ENCODE assay signal across 1 cellular context in genomic region chr7:135211179-135211945, GRCh38.
A peak's percentile ranks its signal among the peaks of the same experiment; 100 is the strongest.
TF ChIP-seq lines count a peak whose summit lies in the region.

TSS of gene WDR91 (minus strand) at chr7:135211526. CDS start at chr7:135211502, 24 bp downstream.

TF ChIP-seq in HepG2, 621 proteins besides CTCF, POLR2A, EP300 and RAD21 (continued from another document and continues in another):
- TF ChIP-seq ZBTB10 (CRISPR knock-in tag; IDR thresholded peaks at IDR 0.05; ENCODE audit: borderline replicate concordance) = no peak
- peak; percentile 24; the same call in 1 of the 2 replicates for TF ChIP-seq AHR (CRISPR knock-in tag; IDR thresholded peaks at IDR 0.05)
- TF ChIP-seq NR1H2 (CRISPR knock-in tag; IDR thresholded peaks at IDR 0.05; ENCODE audit: borderline replicate concordance, low read depth) = no peak
- TF ChIP-seq HOXA5 (CRISPR knock-in tag; IDR thresholded peaks at IDR 0.05) = peak; percentile 32; the same call in 1 of the 2 replicates
- TF ChIP-seq ZNF703 (CRISPR knock-in tag; IDR thresholded peaks at IDR 0.05; ENCODE audit: borderline replicate concordance) = no peak
- TF ChIP-seq, protein P1, sequence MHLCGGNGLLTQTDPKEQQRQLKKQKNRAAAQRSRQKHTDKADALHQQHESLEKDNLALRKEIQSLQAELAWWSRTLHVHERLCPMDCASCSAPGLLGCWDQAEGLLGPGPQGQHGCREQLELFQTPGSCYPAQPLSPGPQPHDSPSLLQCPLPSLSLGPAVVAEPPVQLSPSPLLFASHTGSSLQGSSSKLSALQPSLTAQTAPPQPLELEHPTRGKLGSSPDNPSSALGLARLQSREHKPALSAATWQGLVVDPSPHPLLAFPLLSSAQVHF (CRISPR knock-in tag; IDR thresholded peaks at IDR 0.05) = no peak
- no peak for TF ChIP-seq ZNF12 (CRISPR knock-in tag; IDR thresholded peaks at IDR 0.05)
- TF ChIP-seq PATZ1 (CRISPR knock-in tag; IDR thresholded peaks at IDR 0.05) = peak; percentile 3; the same call in 1 of the 2 replicates
- TF ChIP-seq, protein P2, sequence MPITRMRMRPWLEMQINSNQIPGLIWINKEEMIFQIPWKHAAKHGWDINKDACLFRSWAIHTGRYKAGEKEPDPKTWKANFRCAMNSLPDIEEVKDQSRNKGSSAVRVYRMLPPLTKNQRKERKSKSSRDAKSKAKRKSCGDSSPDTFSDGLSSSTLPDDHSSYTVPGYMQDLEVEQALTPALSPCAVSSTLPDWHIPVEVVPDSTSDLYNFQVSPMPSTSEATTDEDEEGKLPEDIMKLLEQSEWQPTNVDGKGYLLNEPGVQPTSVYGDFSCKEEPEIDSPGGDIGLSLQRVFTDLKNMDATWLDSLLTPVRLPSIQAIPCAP (CRISPR knock-in tag; IDR thresholded peaks at IDR 0.05; ENCODE audit: low read depth) = no peak
- TF ChIP-seq MXI1 (IDR thresholded peaks at IDR 0.05; ENCODE audit: borderline replicate concordance, low read depth, low read length) = peak; percentile 38; the same call in 1 of the 3 replicates
- no peak for TF ChIP-seq ZKSCAN5 (CRISPR knock-in tag; IDR thresholded peaks at IDR 0.05)
- TF ChIP-seq ZBTB39 (CRISPR knock-in tag; IDR thresholded peaks at IDR 0.05) = no peak
- 0 out of 2 replicates have a peak, but pooled peaks have one; percentile 20 for TF ChIP-seq FOXK1 (CRISPR knock-in tag; IDR thresholded peaks at IDR 0.05; ENCODE audit: borderline replicate concordance, low read depth)
- peak; percentile 89 for TF ChIP-seq KDM5B (CRISPR knock-in tag; IDR thresholded peaks at IDR 0.05; ENCODE audit: borderline replicate concordance)
- peak; percentile 17; the same call in 1 of the 2 replicates for TF ChIP-seq SOX5 (CRISPR knock-in tag; IDR thresholded peaks at IDR 0.05; ENCODE audit: borderline replicate concordance)
- no peak for TF ChIP-seq HMG20B (CRISPR knock-in tag; conservative IDR thresholded peaks at IDR 0.05)
- TF ChIP-seq HDAC1 (CRISPR knock-in tag; IDR thresholded peaks at IDR 0.05) = peak; percentile 30; the same call in 1 of the 2 replicates
- TF ChIP-seq BCL3 (CRISPR knock-in tag; IDR thresholded peaks at IDR 0.05) = peak; percentile 75; the same call in 1 of the 2 replicates
- TF ChIP-seq TCF7 (IDR thresholded peaks at IDR 0.05; ENCODE audit: low read depth) = no peak
- TF ChIP-seq HCFC1 (IDR thresholded peaks at IDR 0.05; ENCODE audit: low read depth, low read length) = no peak
- 0 out of 2 replicates have a peak, but pooled peaks have one; percentile 30 for TF ChIP-seq ZNF891 (CRISPR knock-in tag; IDR thresholded peaks at IDR 0.05)
- TF ChIP-seq GATAD2A (CRISPR knock-in tag; IDR thresholded peaks at IDR 0.05) = no peak
- peak; percentile 43; the same call in 1 of the 2 replicates for TF ChIP-seq MTA1 (CRISPR knock-in tag; IDR thresholded peaks at IDR 0.05; ENCODE audit: borderline replicate concordance)
- TF ChIP-seq ARHGAP35 (CRISPR knock-in tag; IDR thresholded peaks at IDR 0.05; ENCODE audit: borderline replicate concordance) = peak; percentile 51; the same call in 1 of the 2 replicates
- no peak for TF ChIP-seq XBP1 (CRISPR knock-in tag; IDR thresholded peaks at IDR 0.05)
- peak; percentile 28; the same call in 1 of the 2 replicates for TF ChIP-seq ZNF160 (CRISPR knock-in tag; IDR thresholded peaks at IDR 0.05)
- TF ChIP-seq U2AF2 (IDR thresholded peaks at IDR 0.05; ENCODE audit: low read depth, low read length) = no peak
- TF ChIP-seq TEAD2 (CRISPR knock-in tag; IDR thresholded peaks at IDR 0.05) = no peak
- no peak for TF ChIP-seq ZC3H4 (CRISPR knock-in tag; IDR thresholded peaks at IDR 0.05; ENCODE audit: borderline replicate concordance)
- 0 out of 2 replicates have a peak, but pooled peaks have one; percentile 38 for TF ChIP-seq RELA (CRISPR knock-in tag; IDR thresholded peaks at IDR 0.05)
- TF ChIP-seq JARID2 (CRISPR knock-in tag; IDR thresholded peaks at IDR 0.05; ENCODE audit: insufficient replicate concordance) = no peak
- no peak for TF ChIP-seq SP1 (IDR thresholded peaks at IDR 0.05)
- TF ChIP-seq SP1 (CRISPR knock-in tag; IDR thresholded peaks at IDR 0.05) = peak; percentile 74; the same call in 1 of the 2 replicates
- TF ChIP-seq KDM4B (CRISPR knock-in tag; IDR thresholded peaks at IDR 0.05) = 0 out of 2 replicates have a peak, but pooled peaks have one; percentile 23
- TF ChIP-seq ZNF337 (CRISPR knock-in tag; IDR thresholded peaks at IDR 0.05; ENCODE audit: borderline replicate concordance, low read depth) = 0 out of 2 replicates have a peak, but pooled peaks have one; percentile 27
- 0 out of 2 replicates have a peak, but pooled peaks have one; percentile 41 for TF ChIP-seq ZNF619 (CRISPR knock-in tag; IDR thresholded peaks at IDR 0.05)
- TF ChIP-seq MAF1 (CRISPR knock-in tag; IDR thresholded peaks at IDR 0.05; ENCODE audit: borderline replicate concordance) = 0 out of 2 replicates have a peak, but pooled peaks have one; percentile 30
- TF ChIP-seq ZNF839 (CRISPR knock-in tag; IDR thresholded peaks at IDR 0.05; ENCODE audit: borderline replicate concordance) = peak; percentile 47; the same call in 1 of the 2 replicates
- no peak for TF ChIP-seq BORCS8-MEF2B (CRISPR knock-in tag; IDR thresholded peaks at IDR 0.05)
- 0 out of 2 replicates have a peak, but pooled peaks have one; percentile 40 for TF ChIP-seq ZNF512B (CRISPR knock-in tag; IDR thresholded peaks at IDR 0.05; ENCODE audit: borderline replicate concordance)
- TF ChIP-seq ZBTB42 (CRISPR knock-in tag; IDR thresholded peaks at IDR 0.05) = no peak
- TF ChIP-seq EHMT2 (IDR thresholded peaks at IDR 0.05; ENCODE audit: borderline replicate concordance, low read depth, low read length) = no peak
- peak; percentile 83 for TF ChIP-seq PHF8 (CRISPR knock-in tag; IDR thresholded peaks at IDR 0.05)
- no peak for TF ChIP-seq NBN (conservative IDR thresholded peaks at IDR 0.05)
- TF ChIP-seq ZNF331 (CRISPR knock-in tag; IDR thresholded peaks at IDR 0.05) = 0 out of 2 replicates have a peak, but pooled peaks have one; percentile 28
- TF ChIP-seq, protein P3, sequence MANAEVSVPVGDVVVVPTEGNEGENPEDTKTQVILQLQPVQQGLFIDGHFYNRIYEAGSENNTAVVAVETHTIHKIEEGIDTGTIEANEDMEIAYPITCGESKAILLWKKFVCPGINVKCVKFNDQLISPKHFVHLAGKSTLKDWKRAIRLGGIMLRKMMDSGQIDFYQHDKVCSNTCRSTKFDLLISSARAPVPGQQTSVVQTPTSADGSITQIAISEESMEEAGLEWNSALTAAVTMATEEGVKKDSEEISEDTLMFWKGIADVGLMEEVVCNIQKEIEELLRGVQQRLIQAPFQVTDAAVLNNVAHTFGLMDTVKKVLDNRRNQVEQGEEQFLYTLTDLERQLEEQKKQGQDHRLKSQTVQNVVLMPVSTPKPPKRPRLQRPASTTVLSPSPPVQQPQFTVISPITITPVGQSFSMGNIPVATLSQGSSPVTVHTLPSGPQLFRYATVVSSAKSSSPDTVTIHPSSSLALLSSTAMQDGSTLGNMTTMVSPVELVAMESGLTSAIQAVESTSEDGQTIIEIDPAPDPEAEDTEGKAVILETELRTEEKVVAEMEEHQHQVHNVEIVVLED (CRISPR knock-in tag; IDR thresholded peaks at IDR 0.05; ENCODE audit: borderline replicate concordance) = peak; percentile 50; the same call in 1 of the 2 replicates
- TF ChIP-seq NR2F6 (IDR thresholded peaks at IDR 0.05) = no peak
- TF ChIP-seq NR2F6 (CRISPR knock-in tag; IDR thresholded peaks at IDR 0.05) = no peak
- TF ChIP-seq PITX1 (CRISPR knock-in tag; IDR thresholded peaks at IDR 0.05) = no peak
- TF ChIP-seq, protein P4, sequence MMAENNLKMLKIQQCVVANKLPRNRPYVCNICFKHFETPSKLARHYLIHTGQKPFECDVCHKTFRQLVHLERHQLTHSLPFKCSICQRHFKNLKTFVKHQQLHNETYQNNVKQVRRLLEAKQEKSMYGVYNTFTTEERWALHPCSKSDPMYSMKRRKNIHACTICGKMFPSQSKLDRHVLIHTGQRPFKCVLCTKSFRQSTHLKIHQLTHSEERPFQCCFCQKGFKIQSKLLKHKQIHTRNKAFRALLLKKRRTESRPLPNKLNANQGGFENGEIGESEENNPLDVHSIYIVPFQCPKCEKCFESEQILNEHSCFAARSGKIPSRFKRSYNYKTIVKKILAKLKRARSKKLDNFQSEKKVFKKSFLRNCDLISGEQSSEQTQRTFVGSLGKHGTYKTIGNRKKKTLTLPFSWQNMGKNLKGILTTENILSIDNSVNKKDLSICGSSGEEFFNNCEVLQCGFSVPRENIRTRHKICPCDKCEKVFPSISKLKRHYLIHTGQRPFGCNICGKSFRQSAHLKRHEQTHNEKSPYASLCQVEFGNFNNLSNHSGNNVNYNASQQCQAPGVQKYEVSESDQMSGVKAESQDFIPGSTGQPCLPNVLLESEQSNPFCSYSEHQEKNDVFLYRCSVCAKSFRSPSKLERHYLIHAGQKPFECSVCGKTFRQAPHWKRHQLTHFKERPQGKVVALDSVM (CRISPR knock-in tag; IDR thresholded peaks at IDR 0.05) = peak; percentile 53; the same call in 1 of the 2 replicates
- no peak for TF ChIP-seq PHF21A (CRISPR knock-in tag; IDR thresholded peaks at IDR 0.05)
